28 cellular contexts compared by ENCODE assay signal in genomic region chr6:23243858-23244257, GRCh38.
"Had no signal": no experiment of that assay in that cellular context is flagged by ENCODE, and none has a peak within 500 bp of the region (broad histone marks: within the 10 kb centered on the region; RNA-seq: fewer than 3 reads in every experiment).

No MANE protein-coding gene starts in this region.

- FAIRE-seq: islet of Langerhans, kidney, small intestine, urothelium cell line had no signal

- ATAC-seq: left colon; left lung; lower lobe of right lung; natural killer cell; right cardiac atrium; stimulated activated effector memory CD8-positive, alpha-beta T cell treated with anti-CD3 and anti-CD28 coated beads, Interleukin-12 subunit alpha, Interleukin-12 subunit beta, amount 100 ng/mL, for 72 hours; upper lobe of right lung had no signal

- H3K4me1 ChIP-seq: left lung, lower lobe of right lung, neural progenitor cell, sigmoid colon, spleen, suprapubic skin, tibial artery, upper lobe of right lung had no signal

- H3K27me3 ChIP-seq: left lung, neural progenitor cell, neutrophil, sigmoid colon, spleen, suprapubic skin, tibial artery, upper lobe of right lung had no signal

- DNase-seq: hypothalamus; immature natural killer cell; kidney; left colon; left lung; lower lobe of right lung; mesendoderm; naive B cell; natural killer cell; nephron progenitor cell; occipital lobe; retina; right cardiac atrium; sigmoid colon; small intestine; spleen; stimulated activated CD4-positive, alpha-beta T cell treated with anti-CD3 and anti-CD28 coated beads, Interleukin-4, amount 100 ng/mL, for 24 hours; stimulated activated naive CD4-positive, alpha-beta T cell; tibial artery; trophoblast cell; upper lobe of right lung had no signal

- H3K4me3 ChIP-seq: left lung, lower lobe of right lung, neural progenitor cell, sigmoid colon, spleen, suprapubic skin, thoracic aorta, tibial artery, upper lobe of right lung had no signal

- H3K9me3 ChIP-seq: lower lobe of right lung, neutrophil, suprapubic skin, thoracic aorta, tibial artery, upper lobe of right lung had no signal

- H3K4me2 ChIP-seq: neural progenitor cell had no signal

- H3K9ac ChIP-seq: neural progenitor cell had no signal

- H2AFZ ChIP-seq: neural progenitor cell had no signal

- H3K27ac ChIP-seq: left lung, lower lobe of right lung, neural progenitor cell, neutrophil, sigmoid colon, spleen, suprapubic skin, thoracic aorta, tibial artery, upper lobe of right lung had no signal

- H3K36me3 ChIP-seq: left lung, lower lobe of right lung, neural progenitor cell, neutrophil, sigmoid colon, spleen, suprapubic skin, thoracic aorta, tibial artery, upper lobe of right lung had no signal
